8 cellular contexts compared by ENCODE assay signal in the genomic region with DNA sequence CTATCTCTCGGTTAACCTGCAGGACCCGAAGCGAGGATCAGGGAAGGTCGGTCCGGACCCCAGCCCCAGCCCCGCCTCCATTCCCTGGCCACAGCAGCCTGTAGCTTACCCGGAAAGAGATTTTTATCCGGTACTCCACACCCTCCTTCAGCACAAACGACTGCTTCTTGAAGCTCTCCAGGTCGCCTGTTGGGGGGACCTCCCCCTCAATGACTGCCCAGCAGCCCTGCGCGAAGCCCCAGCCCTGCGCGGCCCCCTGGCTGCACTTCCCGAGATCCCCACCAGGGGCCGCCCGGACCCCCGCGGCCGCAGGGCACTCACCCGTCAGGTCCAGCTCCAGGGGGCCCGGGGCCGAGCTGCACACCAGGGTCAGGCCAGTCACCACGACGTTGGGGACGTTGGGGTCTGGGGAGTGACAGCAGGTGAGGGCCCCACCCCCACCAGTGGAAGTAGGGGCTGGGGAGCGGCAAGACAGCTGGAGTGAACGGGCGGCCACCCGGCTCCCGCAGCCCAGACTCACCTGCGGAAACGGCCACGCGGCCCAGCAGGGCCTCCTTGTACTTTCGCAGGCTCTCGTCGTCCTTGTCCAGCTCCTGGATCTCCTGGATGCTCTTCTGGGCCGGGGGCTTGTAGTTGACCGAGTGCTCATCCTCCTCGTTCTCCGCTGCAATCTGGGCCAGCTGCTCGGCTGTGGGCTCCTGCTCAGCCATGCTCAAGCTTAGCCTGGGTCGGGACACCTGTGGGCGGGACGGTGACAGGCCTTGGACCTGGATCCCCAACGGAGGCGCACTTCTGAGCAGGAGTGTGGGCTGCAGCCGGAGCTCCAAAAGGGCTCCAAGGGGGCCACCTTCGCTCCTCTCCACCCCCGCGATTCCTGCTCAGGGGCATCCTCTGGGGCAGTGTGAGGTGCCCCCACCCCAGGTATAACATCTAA. TPM values are rescaled to one million over a fixed set of nuclear protein-coding genes. Genes with fewer than 3 reads are reported as not detected.
DNase-seq lines count a peak whose midpoint lies in the region; ATAC-seq and FAIRE-seq lines count a peak whose summit lies in the region.

No MANE protein-coding gene starts in this region.

- 16 to 27% (median 22%) methylated on average over 50 to 52 of the region's 52 CpGs for WGBS in small intestine, 3 donors

- peaks cover 24% of the 10 kb centered on the region for H3K4me1 ChIP-seq in adipocyte (ENCODE audit: control insufficient read depth, insufficient read depth, low read length)
- H3K4me1 ChIP-seq in small intestine (ENCODE audit: control insufficient read depth in 2 of 2, insufficient read depth in 1 of 2, low read depth in 1 of 2, low read length in 1 of 2) = peaks cover 0 to 4% of the 10 kb centered on the region in 2 donors

- no peak for FAIRE-seq in small intestine (lab: Jason Lieb, UNC)

- ATAC-seq in GM18867 (IDR thresholded peaks at IDR 0.05; ENCODE audit: unreplicated experiment) = no peak

- peaks cover 22% of the 10 kb centered on the region for H3K36me3 ChIP-seq in adipocyte (ENCODE audit: control insufficient read depth, insufficient read depth, low read length, severe bottlenecking)
- peaks cover 4 to 7% of the 10 kb centered on the region in 2 donors for H3K36me3 ChIP-seq in small intestine (ENCODE audit: control insufficient read depth in 2 of 2, insufficient read depth in 2 of 2, low read length in 2 of 2)

- H3K4me3 ChIP-seq in adipocyte (ENCODE audit: low read length) = peak overlapping the region; percentile 87
- H3K4me3 ChIP-seq in iPS-11a (ENCODE audit: low read depth, low read length) = peak overlapping the region; percentile 72
- peak overlapping the region; percentile 94 to 98 for H3K4me3 ChIP-seq in small intestine (ENCODE audit: low read depth in 1 of 2, low read length in 2 of 2)

- H3K27ac ChIP-seq in small intestine (ENCODE audit: low read depth in 1 of 2, low read length in 1 of 2) = peak overlapping the region; percentile 99 to 100

- peak; percentile 61 for DNase-seq in GM03348 (ENCODE audit: low spot score)
- peak; percentile 23 for DNase-seq in MV-4-11 (lab: John Stamatoyannopoulos, UW)
- DNase-seq in adipocyte (ENCODE audit: low read depth) = peak; percentile 59
- DNase-seq in small intestine = peak; percentile 58
- no peak for DNase-seq in NCI-H524 treated with DMSO at 0.1 percent for 48 hours (lab: John Stamatoyannopoulos, UW)
- DNase-seq in cortex of kidney (lab: John Stamatoyannopoulos, UW) = no peak

- H3K9ac ChIP-seq in adipocyte (ENCODE audit: low read length) = peak overlapping the region; percentile 92

- H3K27me3 ChIP-seq in adipocyte (replicated peaks; ENCODE audit: control insufficient read depth, insufficient read depth, low read length) (no peaks in the 10 kb centered on the region), small intestine (ENCODE audit: control insufficient read depth in 2 of 2, insufficient read depth in 2 of 2, low read length in 2 of 2) (no peaks in the 10 kb centered on the region)

- no peaks in the 10 kb centered on the region for H3K9me3 ChIP-seq in adipocyte (ENCODE audit: control insufficient read depth, low read length)
- H3K9me3 ChIP-seq in small intestine (ENCODE audit: control insufficient read depth, low read depth) = no peaks in the 10 kb centered on the region

RNA-seq across cellular contexts. Expression of a gene that starts 1.6 kb away (rescaled TPM):
- polyA plus RNA-seq in small intestine = 100 to 1,000 TPM; 310 to 411 (median 372) TPM

RNA-seq across cellular contexts. Expression of a gene that starts 9.2 kb away (rescaled TPM):
- 1,000 to 10,000 TPM; 1,002 to 1,191 (median 1,009) TPM for polyA plus RNA-seq in small intestine

RNA-seq across cellular contexts. Expression of a gene that starts 21.9 kb away (rescaled TPM):
- 10 to 100 TPM; 22.8 to 86.7 (median 26.7) TPM for polyA plus RNA-seq in small intestine

RNA-seq across cellular contexts. Expression of a gene that starts 22.0 kb away (rescaled TPM):
- 100 to 1,000 TPM; 161 to 240 (median 212) TPM for polyA plus RNA-seq in small intestine

RNA-seq across cellular contexts. Expression of a gene that starts 32.5 kb away (rescaled TPM):
- polyA plus RNA-seq in small intestine = 1 to 10 TPM in 1 of 3 donors, under 1 TPM in 2; 0.54 to 1.8 (median 0.64) TPM

Comparison
In these comparisons a context has a peak if more than half of its experiments do, and no peak if none do; other contexts are left out.
1. DNase-seq: peak in GM03348 (single experiment), MV-4-11 (single experiment), adipocyte (single experiment) and small intestine (single experiment); none in NCI-H524 treated with DMSO at 0.1 percent for 48 hours (single experiment) and cortex of kidney (single experiment).
2. Peak in every context shown above with its lines, with median percentiles within 50 percentile points of each other: H3K4me3 ChIP-seq.